ENCODE assay signal across 10 cellular contexts in genomic region chr2:100320547-100321180, GRCh38. TPM values are rescaled to one million over a fixed set of nuclear protein-coding genes. Genes with fewer than 3 reads are reported as not detected.
A peak's percentile ranks its signal among the peaks of the same experiment; 100 is the strongest.
DNase-seq lines count a peak whose midpoint lies in the region; ATAC-seq and TF ChIP-seq lines count a peak whose summit lies in the region.
"Had no signal": no experiment of that assay in that cellular context is flagged by ENCODE, and none has a peak within 500 bp of the region (broad histone marks: within the 10 kb centered on the region; RNA-seq: fewer than 3 reads in every experiment).

No MANE protein-coding gene starts in this region.

- peaks cover 4% of the 10 kb centered on the region for H3K4me1 Mint-ChIP-seq in activated CD8-positive, alpha-beta T cell treated with anti-CD3 and anti-CD28 coated beads, Interleukin-2, amount 10 ng/mL, durations not matched to agents 7 days and 5 days (ENCODE audit: low read depth)
- no peaks in the 10 kb centered on the region for H3K4me1 Mint-ChIP-seq in activated CD8-positive, alpha-beta T cell treated with anti-CD3 and anti-CD28 coated beads for 36 hours (ENCODE audit: low read depth)
- H3K4me1 Mint-ChIP-seq in activated CD4-positive, alpha-beta memory T cell treated with anti-CD3 and anti-CD28 coated beads, Interleukin-2, amount 10 ng/mL, durations not matched to agents 7 days and 5 days = peaks cover 2% of the 10 kb centered on the region
- H3K4me1 Mint-ChIP-seq: activated CD4-positive, alpha-beta T cell treated with anti-CD3 and anti-CD28 coated beads for 36 hours had no signal

- peaks cover 64% of the 10 kb centered on the region for H3K27me3 Mint-ChIP-seq in activated CD8-positive, alpha-beta T cell treated with anti-CD3 and anti-CD28 coated beads, Interleukin-2, amount 10 ng/mL, durations not matched to agents 7 days and 5 days (ENCODE audit: low read depth)
- H3K27me3 Mint-ChIP-seq in activated CD8-positive, alpha-beta T cell treated with anti-CD3 and anti-CD28 coated beads for 36 hours = peaks cover 55% of the 10 kb centered on the region
- H3K27me3 Mint-ChIP-seq in activated CD4-positive, alpha-beta memory T cell treated with anti-CD3 and anti-CD28 coated beads, Interleukin-2, amount 10 ng/mL, durations not matched to agents 7 days and 5 days = peaks cover 66% of the 10 kb centered on the region

- peak overlapping the region; percentile 24 for H3K4me3 Mint-ChIP-seq in activated CD8-positive, alpha-beta T cell treated with anti-CD3 and anti-CD28 coated beads, Interleukin-2, amount 10 ng/mL, durations not matched to agents 7 days and 5 days
- H3K4me3 Mint-ChIP-seq in activated CD8-positive, alpha-beta T cell treated with anti-CD3 and anti-CD28 coated beads for 36 hours = no peak overlapping the region
- H3K4me3 Mint-ChIP-seq in activated CD4-positive, alpha-beta memory T cell treated with anti-CD3 and anti-CD28 coated beads, Interleukin-2, amount 10 ng/mL, durations not matched to agents 7 days and 5 days = no peak overlapping the region
- H3K4me3 Mint-ChIP-seq: activated CD4-positive, alpha-beta T cell treated with anti-CD3 and anti-CD28 coated beads for 36 hours had no signal

- H3K36me3 Mint-ChIP-seq in activated CD8-positive, alpha-beta T cell treated with anti-CD3 and anti-CD28 coated beads, Interleukin-2, amount 10 ng/mL, durations not matched to agents 7 days and 5 days (ENCODE audit: low read depth) = peaks cover 5% of the 10 kb centered on the region
- peaks cover 3% of the 10 kb centered on the region for H3K36me3 Mint-ChIP-seq in activated CD8-positive, alpha-beta T cell treated with anti-CD3 and anti-CD28 coated beads for 36 hours (ENCODE audit: low read depth)
- H3K36me3 Mint-ChIP-seq in activated CD4-positive, alpha-beta memory T cell treated with anti-CD3 and anti-CD28 coated beads, Interleukin-2, amount 10 ng/mL, durations not matched to agents 7 days and 5 days (ENCODE audit: low read depth) = peaks cover 3% of the 10 kb centered on the region

- H3K9me3 Mint-ChIP-seq in activated CD8-positive, alpha-beta T cell treated with anti-CD3 and anti-CD28 coated beads, Interleukin-2, amount 10 ng/mL, durations not matched to agents 7 days and 5 days (ENCODE audit: insufficient read depth) = peaks cover 17% of the 10 kb centered on the region
- H3K9me3 Mint-ChIP-seq in activated CD8-positive, alpha-beta T cell treated with anti-CD3 and anti-CD28 coated beads for 36 hours = peaks cover 9% of the 10 kb centered on the region
- H3K9me3 Mint-ChIP-seq in activated CD4-positive, alpha-beta memory T cell treated with anti-CD3 and anti-CD28 coated beads, Interleukin-2, amount 10 ng/mL, durations not matched to agents 7 days and 5 days = peaks cover 12% of the 10 kb centered on the region

- no peak for TF ChIP-seq CTCF in activated CD8-positive, alpha-beta T cell treated with anti-CD3 and anti-CD28 coated beads for 36 hours (IDR thresholded peaks at IDR 0.05)
- no peak for TF ChIP-seq CTCF in astrocyte of the spinal cord (IDR thresholded peaks at IDR 0.05; ENCODE audit: low read depth, low read length)
- no peak for TF ChIP-seq CTCF in lung (IDR thresholded peaks at IDR 0.05; ENCODE audit: control extremely low read depth, extremely low read depth)
- no peak for TF ChIP-seq CTCF in upper lobe of left lung (IDR thresholded peaks at IDR 0.05)

- peaks cover 5% of the 10 kb centered on the region for H3K27me3 ChIP-seq in lung (ENCODE audit: control insufficient read depth, insufficient read depth)
- H3K27me3 ChIP-seq in upper lobe of left lung = peaks cover 0 to 15% (median 6%) of the 10 kb centered on the region in 4 donors

- H3K4me3 ChIP-seq in astrocyte of the spinal cord (ENCODE audit: low read depth, low read length) = peak overlapping the region; percentile 29
- H3K4me3 ChIP-seq in lung = peak overlapping the region; percentile 3
- peak overlapping the region in 3 of 4 donors; percentile 59 to 65 (median 63) for H3K4me3 ChIP-seq in upper lobe of left lung

- no peak for ATAC-seq in activated CD8-positive, alpha-beta T cell treated with anti-CD3 and anti-CD28 coated beads, Interleukin-2, amount 10 ng/mL, durations not matched to agents 7 days and 5 days
- no peak for ATAC-seq in activated CD8-positive, alpha-beta T cell treated with anti-CD3 and anti-CD28 coated beads for 36 hours
- ATAC-seq in lung (ENCODE audit: insufficient read depth, low FRiP score) (peak; percentile 22), upper lobe of left lung (ENCODE audit: low FRiP score in 2 of 2) (peak; percentile 43), GM21717 (IDR thresholded peaks at IDR 0.05; ENCODE audit: unreplicated experiment) (no peak), GM21529 (IDR thresholded peaks at IDR 0.05; ENCODE audit: unreplicated experiment) (no peak)

- intact Hi-C loops in activated CD8-positive, alpha-beta T cell treated with anti-CD3 and anti-CD28 coated beads for 36 hours (cut with micrococcal nuclease) = no loop called here

- CTCF ChIA-PET in activated CD8-positive, alpha-beta T cell treated with anti-CD3 and anti-CD28 coated beads, Interleukin-2, amount 10 ng/mL, durations not matched to agents 7 days and 5 days (lab: Charles Lee) = interaction anchor here (0.9 to 1.0 kb wide), 2 partner anchors 15 to 16 kb away, joined by 3 to 4 read pairs; no protein-coding TSS in a partner anchor
- CTCF ChIA-PET in activated CD8-positive, alpha-beta T cell treated with anti-CD3 and anti-CD28 coated beads for 36 hours (lab: Charles Lee) = interaction anchor here (1.1 to 1.6 kb wide), 3 partner anchors 12 to 61 kb away, joined by 3 to 4 read pairs (median 3); no protein-coding TSS in a partner anchor
- CTCF ChIA-PET in activated CD4-positive, alpha-beta memory T cell treated with anti-CD3 and anti-CD28 coated beads, Interleukin-2, amount 10 ng/mL, durations not matched to agents 7 days and 5 days (lab: Charles Lee) = interaction anchor here (1.0 to 1.5 kb wide), 2 partner anchors 9 to 28 kb away, joined by 3 read pairs; no protein-coding TSS in a partner anchor

- H3K36me3 ChIP-seq in lung (ENCODE audit: control insufficient read depth in 2 of 2, insufficient read depth in 2 of 2, low read length in 2 of 2) = no peaks in the 10 kb centered on the region
- H3K36me3 ChIP-seq in upper lobe of left lung = no peaks in the 10 kb centered on the region
- H3K36me3 ChIP-seq: BLaER1 had no signal

- DNase-seq in activated CD8-positive, alpha-beta T cell treated with anti-CD3 and anti-CD28 coated beads, Interleukin-2, amount 10 ng/mL, durations not matched to agents 7 days and 5 days = no peak
- no peak for DNase-seq in activated CD8-positive, alpha-beta T cell treated with anti-CD3 and anti-CD28 coated beads for 36 hours
- no peak for DNase-seq in astrocyte of the spinal cord (ENCODE audit: low read depth, low spot score)
- DNase-seq in lung (ENCODE audit: low spot score) = no peak
- DNase-seq in upper lobe of left lung = no peak
- no peak for DNase-seq in activated CD4-positive, alpha-beta memory T cell treated with anti-CD3 and anti-CD28 coated beads, Interleukin-2, amount 10 ng/mL, durations not matched to agents 7 days and 5 days

- peaks cover 0 to 15% of the 10 kb centered on the region in 2 donors for H3K4me1 ChIP-seq in lung (ENCODE audit: control insufficient read depth in 2 of 2, insufficient read depth in 2 of 2, low read length in 2 of 2)
- peaks cover 10 to 20% (median 13%) of the 10 kb centered on the region in 4 donors for H3K4me1 ChIP-seq in upper lobe of left lung
- H3K4me1 ChIP-seq: BLaER1 had no signal

- in situ Hi-C loops in astrocyte of the spinal cord (cut with HindIII; ENCODE audit: low sequenced_read_pairs) = no loop called here

- POLR2A ChIA-PET in activated CD8-positive, alpha-beta T cell treated with anti-CD3 and anti-CD28 coated beads, Interleukin-2, amount 10 ng/mL, durations not matched to agents 7 days and 5 days (lab: Charles Lee) = no interaction called here
- POLR2A ChIA-PET in activated CD8-positive, alpha-beta T cell treated with anti-CD3 and anti-CD28 coated beads for 36 hours (lab: Charles Lee) = interaction anchor here (0.9 kb wide), 1 partner anchor 11 kb away, joined by 3 read pairs; no protein-coding TSS in a partner anchor
- POLR2A ChIA-PET in activated CD4-positive, alpha-beta memory T cell treated with anti-CD3 and anti-CD28 coated beads, Interleukin-2, amount 10 ng/mL, durations not matched to agents 7 days and 5 days (lab: Charles Lee) = no interaction called here

- peak overlapping the region; percentile 26 to 80 for H3K27ac ChIP-seq in lung (ENCODE audit: low read depth in 1 of 2, low read length in 1 of 2)
- H3K27ac ChIP-seq in upper lobe of left lung = no peak overlapping the region
- H3K27ac ChIP-seq: BLaER1 had no signal

- peaks cover 0 to 3% of the 10 kb centered on the region in 2 donors for H3K9me3 ChIP-seq in lung (ENCODE audit: control insufficient read depth in 2 of 2, insufficient read depth in 1 of 2, low read length in 1 of 2)
- peaks cover 0 to 11% (median 7%) of the 10 kb centered on the region in 4 donors for H3K9me3 ChIP-seq in upper lobe of left lung

- H3K27ac Mint-ChIP-seq in activated CD8-positive, alpha-beta T cell treated with anti-CD3 and anti-CD28 coated beads, Interleukin-2, amount 10 ng/mL, durations not matched to agents 7 days and 5 days = no peak overlapping the region
- H3K27ac Mint-ChIP-seq in activated CD8-positive, alpha-beta T cell treated with anti-CD3 and anti-CD28 coated beads for 36 hours = no peak overlapping the region
- no peak overlapping the region for H3K27ac Mint-ChIP-seq in activated CD4-positive, alpha-beta memory T cell treated with anti-CD3 and anti-CD28 coated beads, Interleukin-2, amount 10 ng/mL, durations not matched to agents 7 days and 5 days
- H3K27ac Mint-ChIP-seq: activated CD4-positive, alpha-beta T cell treated with anti-CD3 and anti-CD28 coated beads for 36 hours had no signal

- no peak for TF ChIP-seq EP300 in upper lobe of left lung (IDR thresholded peaks at IDR 0.05)

- 44 to 58% methylated on average over 19 of the region's 19 CpGs for WGBS in lung, 2 donors
- WGBS in upper lobe of left lung, 2 donors = 45 to 50% methylated on average over 19 of the region's 19 CpGs

- no peak for TF ChIP-seq POLR2A in upper lobe of left lung (IDR thresholded peaks at IDR 0.05)

RNA-seq across cellular contexts. Expression of gene LONRF2, which starts 1.6 kb away (rescaled TPM):
- total RNA-seq in activated CD8-positive, alpha-beta T cell treated with anti-CD3 and anti-CD28 coated beads, Interleukin-2, amount 10 ng/mL, durations not matched to agents 7 days and 5 days = under 1 TPM; 0.05 to 0.11 TPM
- total RNA-seq in activated CD8-positive, alpha-beta T cell treated with anti-CD3 and anti-CD28 coated beads for 36 hours = under 1 TPM; 0.04 to 0.20 TPM
- 1 to 10 TPM; 4.4 to 5.2 TPM for total RNA-seq in lung
- polyA plus RNA-seq in lung = under 1 TPM; 0.38 to 0.71 TPM
- 1 to 10 TPM; 3.0 to 7.9 (median 4.2) TPM for total RNA-seq in upper lobe of left lung
- total RNA-seq in activated CD4-positive, alpha-beta memory T cell treated with anti-CD3 and anti-CD28 coated beads, Interleukin-2, amount 10 ng/mL, durations not matched to agents 7 days and 5 days = under 1 TPM; 0.08 to 0.10 TPM

Comparison
In these comparisons a context has a peak if more than half of its experiments do, and no peak if none do; other contexts are left out.
1. ATAC-seq: peak in lung (single experiment) and upper lobe of left lung (2 of 2); none in activated CD8-positive, alpha-beta T cell treated with anti-CD3 and anti-CD28 coated beads, Interleukin-2, amount 10 ng/mL, durations not matched to agents 7 days and 5 days (single experiment), activated CD8-positive, alpha-beta T cell treated with anti-CD3 and anti-CD28 coated beads for 36 hours (single experiment), GM21717 (single experiment) and GM21529 (single experiment).
2. H3K4me3 ChIP-seq: peak in every context shown above with its lines; median percentile 63 in upper lobe of left lung; 29 in astrocyte of the spinal cord; 3 in lung.
3. H3K27ac ChIP-seq: peak in lung (2 of 2); none in upper lobe of left lung (0 of 4).